1 cellular context compared by ENCODE assay signal in genomic region chr19:12757544-12758274, GRCh38.
TF ChIP-seq lines count a peak whose summit lies in the region.

No MANE protein-coding gene starts in this region.

TF ChIP-seq in K562, 482 proteins besides CTCF, POLR2A, EP300 and RAD21 (continues in another document):
- TF ChIP-seq BHLHE40 (IDR thresholded peaks at IDR 0.05; ENCODE audit: low read length) (peak; percentile 38; the same call in 1 of the 2 replicates), YBX1 (IDR thresholded peaks at IDR 0.05) (no peak), RBFOX2 (IDR thresholded peaks at IDR 0.05; ENCODE audit: low read depth, low read length) (peak; percentile 40; the same call in 1 of the 2 replicates), DDX20 (tag; IDR thresholded peaks at IDR 0.05; ENCODE audit: low read depth) (no peak), ZBTB1 (CRISPR knock-in tag; IDR thresholded peaks at IDR 0.05; ENCODE audit: borderline replicate concordance, low read depth) (peak; percentile 41; the same call in 1 of the 2 replicates), NCOA6 (IDR thresholded peaks at IDR 0.05) (peak; percentile 74), EGR1 (conservative IDR thresholded peaks at IDR 0.05) (0 out of 2 replicates have a peak, but pooled peaks have one; percentile 3), DMBX1 (CRISPR knock-in tag; IDR thresholded peaks at IDR 0.05; ENCODE audit: borderline replicate concordance) (no peak), NFIC (IDR thresholded peaks at IDR 0.05) (peak; percentile 46; the same call in 1 of the 2 replicates), POLR3G (IDR thresholded peaks at IDR 0.05; ENCODE audit: extremely low read depth, insufficient read length, insufficient replicate concordance) (no peak), KLF13 (tag; IDR thresholded peaks at IDR 0.05; ENCODE audit: borderline replicate concordance, low read depth) (0 out of 2 replicates have a peak, but pooled peaks have one; percentile 21), POLR2G (IDR thresholded peaks at IDR 0.05; ENCODE audit: low read depth, low read length) (peak; percentile 60), SRF (CRISPR knock-in tag; IDR thresholded peaks at IDR 0.05) (0 out of 4 replicates have a peak, but pooled peaks of 1 of the 2 experiments have one; percentile 49), ELF1 (tag; IDR thresholded peaks at IDR 0.05) (no peak), RB1 (IDR thresholded peaks at IDR 0.05; ENCODE audit: low read depth) (peak; percentile 93), E2F6 (IDR thresholded peaks at IDR 0.05; ENCODE audit: borderline replicate concordance in 1 of 2, extremely low read depth in 1 of 2, insufficient read depth in 1 of 2, insufficient read length in 1 of 2, low read depth in 1 of 2, low read length in 1 of 2, poor library complexity in 1 of 2, severe bottlenecking in 1 of 2) (peak; percentile 41 to 49), YY1 (IDR thresholded peaks at IDR 0.05; ENCODE audit: borderline replicate concordance in 1 of 3, control insufficient read depth in 1 of 3, extremely low read depth in 1 of 3, insufficient read depth in 3 of 3, insufficient read length in 1 of 3, insufficient replicate concordance in 2 of 3, low read depth in 1 of 3, low read length in 2 of 3) (peak in 1 of 3 experiments; percentile 27), SMC3 (conservative IDR thresholded peaks at IDR 0.05; ENCODE audit: insufficient read depth, low read depth, low read length) (peak; percentile 60), CBFA2T2 (conservative IDR thresholded peaks at IDR 0.05) (peak; percentile 22; the same call in 1 of the 2 replicates)
- TF ChIP-seq, protein P1, sequence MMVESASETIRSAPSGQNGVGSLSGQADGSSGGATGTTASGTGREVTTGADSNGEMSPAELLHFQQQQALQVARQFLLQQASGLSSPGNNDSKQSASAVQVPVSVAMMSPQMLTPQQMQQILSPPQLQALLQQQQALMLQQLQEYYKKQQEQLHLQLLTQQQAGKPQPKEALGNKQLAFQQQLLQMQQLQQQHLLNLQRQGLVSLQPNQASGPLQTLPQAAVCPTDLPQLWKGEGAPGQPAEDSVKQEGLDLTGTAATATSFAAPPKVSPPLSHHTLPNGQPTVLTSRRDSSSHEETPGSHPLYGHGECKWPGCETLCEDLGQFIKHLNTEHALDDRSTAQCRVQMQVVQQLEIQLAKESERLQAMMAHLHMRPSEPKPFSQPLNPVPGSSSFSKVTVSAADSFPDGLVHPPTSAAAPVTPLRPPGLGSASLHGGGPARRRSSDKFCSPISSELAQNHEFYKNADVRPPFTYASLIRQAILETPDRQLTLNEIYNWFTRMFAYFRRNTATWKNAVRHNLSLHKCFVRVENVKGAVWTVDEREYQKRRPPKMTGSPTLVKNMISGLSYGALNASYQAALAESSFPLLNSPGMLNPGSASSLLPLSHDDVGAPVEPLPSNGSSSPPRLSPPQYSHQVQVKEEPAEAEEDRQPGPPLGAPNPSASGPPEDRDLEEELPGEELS (CRISPR knock-in tag; IDR thresholded peaks at IDR 0.05; ENCODE audit: borderline replicate concordance): no peak
- TF ChIP-seq, protein P2, sequence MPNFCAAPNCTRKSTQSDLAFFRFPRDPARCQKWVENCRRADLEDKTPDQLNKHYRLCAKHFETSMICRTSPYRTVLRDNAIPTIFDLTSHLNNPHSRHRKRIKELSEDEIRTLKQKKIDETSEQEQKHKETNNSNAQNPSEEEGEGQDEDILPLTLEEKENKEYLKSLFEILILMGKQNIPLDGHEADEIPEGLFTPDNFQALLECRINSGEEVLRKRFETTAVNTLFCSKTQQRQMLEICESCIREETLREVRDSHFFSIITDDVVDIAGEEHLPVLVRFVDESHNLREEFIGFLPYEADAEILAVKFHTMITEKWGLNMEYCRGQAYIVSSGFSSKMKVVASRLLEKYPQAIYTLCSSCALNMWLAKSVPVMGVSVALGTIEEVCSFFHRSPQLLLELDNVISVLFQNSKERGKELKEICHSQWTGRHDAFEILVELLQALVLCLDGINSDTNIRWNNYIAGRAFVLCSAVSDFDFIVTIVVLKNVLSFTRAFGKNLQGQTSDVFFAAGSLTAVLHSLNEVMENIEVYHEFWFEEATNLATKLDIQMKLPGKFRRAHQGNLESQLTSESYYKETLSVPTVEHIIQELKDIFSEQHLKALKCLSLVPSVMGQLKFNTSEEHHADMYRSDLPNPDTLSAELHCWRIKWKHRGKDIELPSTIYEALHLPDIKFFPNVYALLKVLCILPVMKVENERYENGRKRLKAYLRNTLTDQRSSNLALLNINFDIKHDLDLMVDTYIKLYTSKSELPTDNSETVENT (CRISPR knock-in tag; IDR thresholded peaks at IDR 0.05): no peak
- TF ChIP-seq, protein P3, sequence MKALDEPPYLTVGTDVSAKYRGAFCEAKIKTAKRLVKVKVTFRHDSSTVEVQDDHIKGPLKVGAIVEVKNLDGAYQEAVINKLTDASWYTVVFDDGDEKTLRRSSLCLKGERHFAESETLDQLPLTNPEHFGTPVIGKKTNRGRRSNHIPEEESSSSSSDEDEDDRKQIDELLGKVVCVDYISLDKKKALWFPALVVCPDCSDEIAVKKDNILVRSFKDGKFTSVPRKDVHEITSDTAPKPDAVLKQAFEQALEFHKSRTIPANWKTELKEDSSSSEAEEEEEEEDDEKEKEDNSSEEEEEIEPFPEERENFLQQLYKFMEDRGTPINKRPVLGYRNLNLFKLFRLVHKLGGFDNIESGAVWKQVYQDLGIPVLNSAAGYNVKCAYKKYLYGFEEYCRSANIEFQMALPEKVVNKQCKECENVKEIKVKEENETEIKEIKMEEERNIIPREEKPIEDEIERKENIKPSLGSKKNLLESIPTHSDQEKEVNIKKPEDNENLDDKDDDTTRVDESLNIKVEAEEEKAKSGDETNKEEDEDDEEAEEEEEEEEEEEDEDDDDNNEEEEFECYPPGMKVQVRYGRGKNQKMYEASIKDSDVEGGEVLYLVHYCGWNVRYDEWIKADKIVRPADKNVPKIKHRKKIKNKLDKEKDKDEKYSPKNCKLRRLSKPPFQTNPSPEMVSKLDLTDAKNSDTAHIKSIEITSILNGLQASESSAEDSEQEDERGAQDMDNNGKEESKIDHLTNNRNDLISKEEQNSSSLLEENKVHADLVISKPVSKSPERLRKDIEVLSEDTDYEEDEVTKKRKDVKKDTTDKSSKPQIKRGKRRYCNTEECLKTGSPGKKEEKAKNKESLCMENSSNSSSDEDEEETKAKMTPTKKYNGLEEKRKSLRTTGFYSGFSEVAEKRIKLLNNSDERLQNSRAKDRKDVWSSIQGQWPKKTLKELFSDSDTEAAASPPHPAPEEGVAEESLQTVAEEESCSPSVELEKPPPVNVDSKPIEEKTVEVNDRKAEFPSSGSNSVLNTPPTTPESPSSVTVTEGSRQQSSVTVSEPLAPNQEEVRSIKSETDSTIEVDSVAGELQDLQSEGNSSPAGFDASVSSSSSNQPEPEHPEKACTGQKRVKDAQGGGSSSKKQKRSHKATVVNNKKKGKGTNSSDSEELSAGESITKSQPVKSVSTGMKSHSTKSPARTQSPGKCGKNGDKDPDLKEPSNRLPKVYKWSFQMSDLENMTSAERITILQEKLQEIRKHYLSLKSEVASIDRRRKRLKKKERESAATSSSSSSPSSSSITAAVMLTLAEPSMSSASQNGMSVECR (CRISPR knock-in tag; IDR thresholded peaks at IDR 0.05): peak; percentile 23; the same call in 1 of the 2 replicates
- TF ChIP-seq, protein P4, sequence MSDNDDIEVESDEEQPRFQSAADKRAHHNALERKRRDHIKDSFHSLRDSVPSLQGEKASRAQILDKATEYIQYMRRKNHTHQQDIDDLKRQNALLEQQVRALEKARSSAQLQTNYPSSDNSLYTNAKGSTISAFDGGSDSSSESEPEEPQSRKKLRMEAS (CRISPR knock-in tag; IDR thresholded peaks at IDR 0.05): 0 out of 2 replicates have a peak, but pooled peaks have one; percentile 57
- TF ChIP-seq, protein P5, sequence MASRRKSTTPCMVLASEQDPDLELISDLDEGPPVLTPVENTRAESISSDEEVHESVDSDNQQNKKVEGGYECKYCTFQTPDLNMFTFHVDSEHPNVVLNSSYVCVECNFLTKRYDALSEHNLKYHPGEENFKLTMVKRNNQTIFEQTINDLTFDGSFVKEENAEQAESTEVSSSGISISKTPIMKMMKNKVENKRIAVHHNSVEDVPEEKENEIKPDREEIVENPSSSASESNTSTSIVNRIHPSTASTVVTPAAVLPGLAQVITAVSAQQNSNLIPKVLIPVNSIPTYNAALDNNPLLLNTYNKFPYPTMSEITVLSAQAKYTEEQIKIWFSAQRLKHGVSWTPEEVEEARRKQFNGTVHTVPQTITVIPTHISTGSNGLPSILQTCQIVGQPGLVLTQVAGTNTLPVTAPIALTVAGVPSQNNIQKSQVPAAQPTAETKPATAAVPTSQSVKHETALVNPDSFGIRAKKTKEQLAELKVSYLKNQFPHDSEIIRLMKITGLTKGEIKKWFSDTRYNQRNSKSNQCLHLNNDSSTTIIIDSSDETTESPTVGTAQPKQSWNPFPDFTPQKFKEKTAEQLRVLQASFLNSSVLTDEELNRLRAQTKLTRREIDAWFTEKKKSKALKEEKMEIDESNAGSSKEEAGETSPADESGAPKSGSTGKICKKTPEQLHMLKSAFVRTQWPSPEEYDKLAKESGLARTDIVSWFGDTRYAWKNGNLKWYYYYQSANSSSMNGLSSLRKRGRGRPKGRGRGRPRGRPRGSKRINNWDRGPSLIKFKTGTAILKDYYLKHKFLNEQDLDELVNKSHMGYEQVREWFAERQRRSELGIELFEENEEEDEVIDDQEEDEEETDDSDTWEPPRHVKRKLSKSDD (conservative IDR thresholded peaks at IDR 0.05; ENCODE audit: low read length): 0 out of 2 replicates have a peak, but pooled peaks have one; percentile 42
- TF ChIP-seq, protein P6, sequence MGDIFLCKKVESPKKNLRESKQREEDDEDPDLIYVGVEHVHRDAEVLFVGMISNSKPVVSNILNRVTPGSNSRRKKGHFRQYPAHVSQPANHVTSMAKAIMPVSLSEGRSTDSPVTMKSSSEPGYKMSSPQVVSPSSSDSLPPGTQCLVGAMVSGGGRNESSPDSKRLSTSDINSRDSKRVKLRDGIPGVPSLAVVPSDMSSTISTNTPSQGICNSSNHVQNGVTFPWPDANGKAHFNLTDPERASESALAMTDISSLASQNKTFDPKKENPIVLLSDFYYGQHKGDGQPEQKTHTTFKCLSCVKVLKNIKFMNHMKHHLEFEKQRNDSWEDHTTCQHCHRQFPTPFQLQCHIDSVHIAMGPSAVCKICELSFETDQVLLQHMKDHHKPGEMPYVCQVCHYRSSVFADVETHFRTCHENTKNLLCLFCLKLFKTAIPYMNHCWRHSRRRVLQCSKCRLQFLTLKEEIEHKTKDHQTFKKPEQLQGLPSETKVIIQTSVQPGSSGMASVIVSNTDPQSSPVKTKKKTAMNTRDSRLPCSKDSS (IDR thresholded peaks at IDR 0.05; ENCODE audit: low read depth, partially characterized antibody): no peak
